In genomic region chr1:30683699-30684098, GRCh38 we compare ENCODE assay signal across 18 cellular contexts. TPM values are rescaled to one million over a fixed set of nuclear protein-coding genes. Genes with fewer than 3 reads are reported as not detected.
DNase-seq lines count a peak whose midpoint lies in the region; ATAC-seq and TF ChIP-seq lines count a peak whose summit lies in the region.
"Had no signal": no experiment of that assay in that cellular context is flagged by ENCODE, and none has a peak within 500 bp of the region (broad histone marks: within the 10 kb centered on the region; RNA-seq: fewer than 3 reads in every experiment).

No MANE protein-coding gene starts in this region.

- DNase-seq in CD8-positive, alpha-beta T cell, result no peak
- peak; percentile 11 for DNase-seq in RWPE2 (ENCODE audit: low spot score)
- peak; percentile 68 for DNase-seq in mesenteric fat pad (ENCODE audit: low spot score)
- peak; percentile 8 to 10 for DNase-seq in uterus
- no peak for DNase-seq in stomach
- DNase-seq in NCI-H1694 (lab: John Stamatoyannopoulos, UW), result no peak
- DNase-seq: ACHN; BE2C; C1 segment of cervical spinal cord; Caco-2; CD4-positive, CD25-positive, alpha-beta regulatory T cell; H7; HFFc6 had no signal

- CTCF ChIA-PET in CD8-positive, alpha-beta T cell (lab: Charles Lee), result no interaction called here

- H3K4me1 ChIP-seq in CD8-positive, alpha-beta T cell (ENCODE audit: insufficient read depth, low read length), result peaks cover 10% of the 10 kb centered on the region
- no peaks in the 10 kb centered on the region for H3K4me1 ChIP-seq in RWPE2 (ENCODE audit: insufficient read depth, poor library complexity, severe bottlenecking)
- H3K4me1 ChIP-seq in uterus, result peaks cover 6 to 10% of the 10 kb centered on the region in 2 donors
- peaks cover 0 to 14% (median 10%) of the 10 kb centered on the region in 4 donors for H3K4me1 ChIP-seq in stomach
- H3K4me1 ChIP-seq: BE2C, Caco-2 had no signal

- POLR2A ChIA-PET in CD8-positive, alpha-beta T cell (lab: Charles Lee), result no interaction called here

- TF ChIP-seq EP300 in stomach (IDR thresholded peaks at IDR 0.05), result no peak

- no peak overlapping the region for H3K27ac Mint-ChIP-seq in CD8-positive, alpha-beta T cell
- H3K27ac Mint-ChIP-seq: CD4-positive, CD25-positive, alpha-beta regulatory T cell; GM23338; HFFc6; IgD-negative memory B cell had no signal

- intact Hi-C loops in CD8-positive, alpha-beta T cell (cut with DNase I, micrococcal nuclease), result no loop called here
- intact Hi-C loops in uterus (cut with DNase I; ENCODE audit: low total_unique reads) (no loop called here), stomach (cut with DNase I; ENCODE audit: low total_unique reads) (no loop called here)

- TF ChIP-seq POLR2A in uterus (IDR thresholded peaks at IDR 0.05) (no peak), stomach (IDR thresholded peaks at IDR 0.05) (no peak)

- no peak overlapping the region for H3K4me3 ChIP-seq in CD8-positive, alpha-beta T cell (ENCODE audit: low read depth, low read length)
- no peak overlapping the region for H3K4me3 ChIP-seq in RWPE2 (ENCODE audit: severe bottlenecking)
- H3K4me3 ChIP-seq in uterus, result no peak overlapping the region
- no peak overlapping the region for H3K4me3 ChIP-seq in stomach
- H3K4me3 ChIP-seq: GM23338 had no signal

- H3K27me3 Mint-ChIP-seq in CD8-positive, alpha-beta T cell (ENCODE audit: low read depth), result peaks cover 31% of the 10 kb centered on the region

- H3K36me3 ChIP-seq in CD8-positive, alpha-beta T cell (ENCODE audit: insufficient read depth, low read length), result no peaks in the 10 kb centered on the region
- no peaks in the 10 kb centered on the region for H3K36me3 ChIP-seq in RWPE2 (ENCODE audit: low read depth)
- no peaks in the 10 kb centered on the region for H3K36me3 ChIP-seq in uterus
- no peaks in the 10 kb centered on the region for H3K36me3 ChIP-seq in stomach
- H3K36me3 ChIP-seq: BE2C had no signal

- no peak overlapping the region for H3K27ac ChIP-seq in CD8-positive, alpha-beta T cell (ENCODE audit: low read depth, low read length)
- no peak overlapping the region for H3K27ac ChIP-seq in RWPE2 (ENCODE audit: poor library complexity, severe bottlenecking)
- no peak overlapping the region for H3K27ac ChIP-seq in uterus
- no peak overlapping the region for H3K27ac ChIP-seq in stomach

- H3K4me3 Mint-ChIP-seq in CD8-positive, alpha-beta T cell, result peak overlapping the region; percentile 26
- H3K4me3 Mint-ChIP-seq: GM23338, HFFc6 had no signal

- no peaks in the 10 kb centered on the region for H3K36me3 Mint-ChIP-seq in CD8-positive, alpha-beta T cell
- H3K36me3 Mint-ChIP-seq: CD4-positive, CD25-positive, alpha-beta regulatory T cell had no signal

- TF ChIP-seq CTCF in CD8-positive, alpha-beta T cell (IDR thresholded peaks at IDR 0.05), result no peak
- TF ChIP-seq CTCF in RWPE2 (IDR thresholded peaks at IDR 0.05; ENCODE audit: poor library complexity, severe bottlenecking) (no peak), uterus (IDR thresholded peaks at IDR 0.05) (no peak), stomach (IDR thresholded peaks at IDR 0.05) (no peak)

- H3K9me3 Mint-ChIP-seq in CD8-positive, alpha-beta T cell, result no peaks in the 10 kb centered on the region
- H3K9me3 Mint-ChIP-seq: HFFc6 had no signal

- WGBS in stomach, 5 donors, result 68 to 87% (median 81%) methylated on average over 4 to 5 of the region's 5 CpGs

- no peaks in the 10 kb centered on the region for H3K9me3 ChIP-seq in CD8-positive, alpha-beta T cell (ENCODE audit: low read length)
- H3K9me3 ChIP-seq in RWPE2 (ENCODE audit: severe bottlenecking) (no peaks in the 10 kb centered on the region), uterus (no peaks in the 10 kb centered on the region), stomach (peaks cover 0 to 11% (median 5%) of the 10 kb centered on the region in 4 donors)
- H3K9me3 ChIP-seq: BE2C, Caco-2 had no signal

- ATAC-seq in CD8-positive, alpha-beta T cell, result no peak
- ATAC-seq in RWPE2 (ENCODE audit: low read depth) (no peak), HG03442 (IDR thresholded peaks at IDR 0.05; ENCODE audit: unreplicated experiment) (no peak)
- ATAC-seq: GM23338, HCT116, HepG2 had no signal

- peaks cover 10% of the 10 kb centered on the region for H3K4me1 Mint-ChIP-seq in CD8-positive, alpha-beta T cell (ENCODE audit: low read depth)

- H3K27me3 ChIP-seq in CD8-positive, alpha-beta T cell (ENCODE audit: insufficient read depth, low read length), result no peaks in the 10 kb centered on the region
- H3K27me3 ChIP-seq in RWPE2 (ENCODE audit: insufficient read depth, poor library complexity, severe bottlenecking), result peaks cover 6% of the 10 kb centered on the region
- H3K27me3 ChIP-seq in uterus, result no peaks in the 10 kb centered on the region
- peaks cover 7 to 81% (median 34%) of the 10 kb centered on the region in 3 donors for H3K27me3 ChIP-seq in stomach
- H3K27me3 ChIP-seq: BE2C had no signal

RNA-seq across cellular contexts. Expression of gene MATN1, which starts 39.7 kb away (rescaled TPM):
- total RNA-seq in CD8-positive, alpha-beta T cell, result 1 to 10 TPM; 6.6 to 7.4 TPM
- not detected for total RNA-seq in mesenteric fat pad
- total RNA-seq in uterus, result 1 to 10 TPM in 1 of 4 donors, under 1 TPM in 1, not detected in 2; 0.46 to 1.7 TPM
- 1 to 10 TPM in 1 of 5 donors, not detected in 4; 1.7 TPM for total RNA-seq in stomach
- polyA plus RNA-seq in stomach, result not detected
- total RNA-seq: Caco-2 had no signal
- polyA plus RNA-seq: CD4-positive, CD25-positive, alpha-beta regulatory T cell; IgD-negative memory B cell had no signal

Comparison
In these comparisons a context has a peak if more than half of its experiments do, and no peak if none do; other contexts are left out.
1. DNase-seq: peak in RWPE2 (single experiment), mesenteric fat pad (single experiment) and uterus (2 of 2); none in CD8-positive, alpha-beta T cell (0 of 7), stomach (single experiment) and NCI-H1694 (single experiment).